Comparison of ENCODE assay signal across 21 cellular contexts in genomic region chr13:91112191-91112579, GRCh38.
"Had no signal": no experiment of that assay in that cellular context is flagged by ENCODE, and none has a peak within 500 bp of the region (broad histone marks: within the 10 kb centered on the region; RNA-seq: fewer than 3 reads in every experiment).

No MANE protein-coding gene starts in this region.

- H3K27ac ChIP-seq: dorsolateral prefrontal cortex, heart left ventricle, left ventricle myocardium inferior, stomach, thoracic aorta, transverse colon had no signal

- H3K36me3 ChIP-seq: heart left ventricle, left ventricle myocardium inferior, stomach, thoracic aorta, transverse colon had no signal

- H3K27ac Mint-ChIP-seq: naive B cell had no signal

- DNase-seq: cortex of kidney; dorsolateral prefrontal cortex; effector CD8-positive, alpha-beta T cell; heart left ventricle; hypothalamus; left ventricle myocardium inferior; mesendoderm; naive B cell; posterior cingulate gyrus; right cardiac atrium; small intestine; stimulated activated CD4-positive, alpha-beta T cell treated with anti-CD3 and anti-CD28 coated beads, Interleukin-12 subunit alpha, Interleukin-12 subunit beta, amount 100 ng/mL, for 4 hours; stimulated activated naive CD4-positive, alpha-beta T cell; stomach; substantia nigra; transverse colon had no signal

- H3K4me1 ChIP-seq: heart left ventricle, left ventricle myocardium inferior, stomach, transverse colon had no signal

- H3K4me1 Mint-ChIP-seq: naive B cell had no signal

- H3K9me3 ChIP-seq: heart left ventricle, left ventricle myocardium inferior, stomach, thoracic aorta, transverse colon had no signal

- H3K27me3 ChIP-seq: heart left ventricle, stomach, transverse colon had no signal

- H3K4me3 Mint-ChIP-seq: naive B cell, neural crest cell had no signal

- H3K36me3 Mint-ChIP-seq: naive B cell had no signal

- H3K4me3 ChIP-seq: dorsolateral prefrontal cortex, heart left ventricle, left ventricle myocardium inferior, lung, stomach, thoracic aorta, transverse colon had no signal

- FAIRE-seq: frontal cortex, islet of Langerhans, small intestine had no signal
